Comparison of ENCODE assay signal across 11 cellular contexts in the genomic region with DNA sequence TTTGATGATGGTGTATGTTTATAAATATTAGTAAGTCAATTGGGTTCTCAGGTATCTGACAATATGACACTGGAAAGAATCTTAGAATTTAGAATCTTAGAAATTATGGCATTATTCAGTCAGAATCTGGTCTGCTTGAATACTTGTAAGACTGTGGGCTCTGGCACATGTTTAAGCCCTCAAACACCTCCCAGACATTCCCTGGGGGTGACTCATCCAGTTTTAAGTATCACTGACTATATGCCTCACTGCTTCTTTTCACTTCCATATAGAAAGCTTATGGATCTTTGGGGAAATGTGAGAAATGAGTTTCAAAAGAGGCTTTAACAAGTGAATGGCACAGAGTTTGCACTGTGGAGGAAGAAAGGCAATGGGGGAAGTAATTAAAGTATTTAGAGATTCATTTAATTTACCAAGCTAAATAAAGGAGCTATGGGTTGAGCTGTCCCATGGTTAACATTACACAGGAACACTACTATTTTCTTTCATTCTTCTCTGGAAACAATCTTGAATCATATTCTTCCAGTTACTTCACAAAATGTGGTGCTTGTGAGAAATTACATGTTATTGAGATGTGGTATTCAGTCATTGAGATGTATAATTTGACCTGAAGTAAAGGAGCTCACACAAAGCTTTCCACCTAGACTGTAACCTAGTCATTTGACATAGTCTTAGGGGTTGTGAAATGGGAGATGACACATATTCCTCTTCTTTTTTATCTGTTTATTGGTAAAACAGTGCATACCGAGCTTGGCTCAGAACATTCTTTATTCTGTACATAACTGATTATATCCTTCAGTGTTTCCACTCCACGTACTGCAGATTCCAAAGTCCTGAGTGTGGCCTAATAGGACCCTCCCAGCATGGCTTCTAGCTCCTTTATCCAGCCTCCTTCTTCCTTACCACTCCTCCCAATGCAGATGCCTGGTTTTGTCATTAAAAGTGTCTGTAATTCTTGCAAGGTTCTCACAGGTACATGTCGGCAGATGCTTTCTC.
A peak's percentile ranks its signal among the peaks of the same experiment; 100 is the strongest.
DNase-seq lines count a peak whose midpoint lies in the region; ATAC-seq and TF ChIP-seq lines count a peak whose summit lies in the region.
"Had no signal": no experiment of that assay in that cellular context is flagged by ENCODE, and none has a peak within 500 bp of the region (broad histone marks: within the 10 kb centered on the region; RNA-seq: fewer than 3 reads in every experiment).

No MANE protein-coding gene starts in this region.

- TF ChIP-seq CTCF in PC-9 (conservative IDR thresholded peaks at IDR 0.05) (no peak), osteoblast (IDR thresholded peaks at IDR 0.05; ENCODE audit: extremely low read depth, low read depth, low read length) (no peak), suprapubic skin (IDR thresholded peaks at IDR 0.05) (no peak)

- peak; percentile 97 for DNase-seq in ELR (ENCODE audit: low read depth)
- peak; percentile 38 to 58 for DNase-seq in PC-9
- peak; percentile 82 for DNase-seq in fibroblast of gingiva (ENCODE audit: low read depth)
- peak; percentile 17 for DNase-seq in osteoblast (ENCODE audit: insufficient read length, low spot score, missing footprints)
- DNase-seq in left colon: no peak
- no peak for DNase-seq in suprapubic skin (ENCODE audit: low spot score in 2 of 2)
- DNase-seq: occipital lobe, WERI-Rb-1 had no signal

- H3K27ac ChIP-seq in PC-9: no peak overlapping the region
- peak overlapping the region; percentile 83 for H3K27ac ChIP-seq in osteoblast (ENCODE audit: low read depth, low read length)
- H3K27ac ChIP-seq in suprapubic skin: no peak overlapping the region
- H3K27ac ChIP-seq: WERI-Rb-1 had no signal

- no TSS peak for BruUV-seq in PC-9 (replicated peaks; lab: Mats Ljungman, UMichigan)

- H3K27me3 Mint-ChIP-seq in activated T-helper 17 cell treated with anti-CD3 and anti-CD28 coated beads, Interleukin-2, amount 50 U/mL, for 72 hours: no peaks in the 10 kb centered on the region
- H3K27me3 Mint-ChIP-seq: activated naive CD8-positive, alpha-beta T cell had no signal

- H3K4me1 ChIP-seq in PC-9 (replicated peaks; ENCODE audit: insufficient read depth) (0 out of 2 replicates have a peak, but pooled peaks cover 6% of the 10 kb centered on the region), osteoblast (ENCODE audit: insufficient read depth, low read length) (peaks cover 25% of the 10 kb centered on the region), suprapubic skin (no peaks in the 10 kb centered on the region)

- no peak overlapping the region for H3K4me3 ChIP-seq in PC-9
- H3K4me3 ChIP-seq in osteoblast (ENCODE audit: insufficient read depth, low read length): no peak overlapping the region
- H3K4me3 ChIP-seq in suprapubic skin: no peak overlapping the region

- no peak overlapping the region for H3K27ac Mint-ChIP-seq in activated T-helper 17 cell treated with anti-CD3 and anti-CD28 coated beads, Interleukin-2, amount 50 U/mL, for 72 hours
- H3K27ac Mint-ChIP-seq: activated naive CD8-positive, alpha-beta T cell had no signal

- intact Hi-C loops in PC-9 (cut with micrococcal nuclease; ENCODE audit: unreplicated experiment) (loop anchor here (1.0 kb wide), 1 partner anchor 50 kb away; no protein-coding TSS in a partner anchor), left colon (cut with DNase I, micrococcal nuclease) (no loop called here)

- H3K79me2 ChIP-seq in PC-9 (ENCODE audit: low read depth) (no peaks in the 10 kb centered on the region), osteoblast (ENCODE audit: insufficient read depth, low read length) (no peaks in the 10 kb centered on the region)

- H3K36me3 ChIP-seq in PC-9 (ENCODE audit: low read depth): no peaks in the 10 kb centered on the region
- no peaks in the 10 kb centered on the region for H3K36me3 ChIP-seq in osteoblast (ENCODE audit: insufficient read depth, low read length)
- no peaks in the 10 kb centered on the region for H3K36me3 ChIP-seq in suprapubic skin
- H3K36me3 ChIP-seq: WERI-Rb-1 had no signal

- no peaks in the 10 kb centered on the region for H4K20me1 ChIP-seq in PC-9 (ENCODE audit: insufficient read depth)
- no peaks in the 10 kb centered on the region for H4K20me1 ChIP-seq in osteoblast (ENCODE audit: insufficient read depth, low read length)

- 70% methylated on average over 3 of the region's 3 CpGs for WGBS in suprapubic skin

- no peaks in the 10 kb centered on the region for H3F3A ChIP-seq in PC-9 (ENCODE audit: insufficient read depth, low read depth)

- no peak overlapping the region for H3K4me2 ChIP-seq in PC-9
- peak overlapping the region; percentile 49 for H3K4me2 ChIP-seq in osteoblast (ENCODE audit: insufficient read depth, low read length)

- TF ChIP-seq POLR2A in suprapubic skin (IDR thresholded peaks at IDR 0.05): no peak

- POLR2A ChIA-PET in PC-9 (lab: Charles Lee; ENCODE audit: unreplicated experiment): interaction anchor here (0.6 kb wide), 2 partner anchors 369 to 1559 kb away, joined by 6 read pairs; partner anchors contain the start of gene C3orf52

- no peaks in the 10 kb centered on the region for H3K4me1 Mint-ChIP-seq in activated T-helper 17 cell treated with anti-CD3 and anti-CD28 coated beads, Interleukin-2, amount 50 U/mL, for 72 hours

- ATAC-seq in left colon: no peak
- ATAC-seq in activated T-helper 17 cell treated with anti-CD3 and anti-CD28 coated beads, Interleukin-2, amount 50 U/mL, for 72 hours (replicated peaks): no peak
- no peak for ATAC-seq in HG02759 (IDR thresholded peaks at IDR 0.05; ENCODE audit: unreplicated experiment)

- H3K36me3 Mint-ChIP-seq in activated T-helper 17 cell treated with anti-CD3 and anti-CD28 coated beads, Interleukin-2, amount 50 U/mL, for 72 hours (ENCODE audit: low read depth): no peaks in the 10 kb centered on the region
- H3K36me3 Mint-ChIP-seq: activated naive CD8-positive, alpha-beta T cell had no signal

- H3K9me3 ChIP-seq in PC-9 (ENCODE audit: insufficient read depth, low read depth) (no peaks in the 10 kb centered on the region), osteoblast (ENCODE audit: low read depth, low read length) (no peaks in the 10 kb centered on the region), suprapubic skin (no peaks in the 10 kb centered on the region)

- CTCF ChIA-PET in PC-9 (lab: Charles Lee): interaction anchor here (0.7 kb wide), 1 partner anchor 884 kb away, joined by 5 read pairs; no protein-coding TSS in a partner anchor

- H3K27me3 ChIP-seq in PC-9 (ENCODE audit: insufficient read depth, low read depth) (no peaks in the 10 kb centered on the region), osteoblast (ENCODE audit: insufficient read depth, low read length) (no peaks in the 10 kb centered on the region), suprapubic skin (no peaks in the 10 kb centered on the region)

- H3K9me2 ChIP-seq in PC-9 (ENCODE audit: insufficient read depth): no peaks in the 10 kb centered on the region; the same call in 1 of the 2 replicates

- no peak overlapping the region for H3K4me3 Mint-ChIP-seq in activated T-helper 17 cell treated with anti-CD3 and anti-CD28 coated beads, Interleukin-2, amount 50 U/mL, for 72 hours
- H3K4me3 Mint-ChIP-seq: activated naive CD8-positive, alpha-beta T cell had no signal

- no peaks in the 10 kb centered on the region for H3K9me3 Mint-ChIP-seq in activated T-helper 17 cell treated with anti-CD3 and anti-CD28 coated beads, Interleukin-2, amount 50 U/mL, for 72 hours

- no peak for TF ChIP-seq EP300 in suprapubic skin (IDR thresholded peaks at IDR 0.05)

- H2AFZ ChIP-seq in PC-9 (no peak overlapping the region), osteoblast (ENCODE audit: low read length) (peak overlapping the region; percentile 39)

Comparison
In these comparisons a context has a peak if more than half of its experiments do, and no peak if none do; other contexts are left out.
1. DNase-seq: peak in ELR (single experiment), PC-9 (2 of 2), fibroblast of gingiva (single experiment) and osteoblast (single experiment); none in left colon (0 of 2) and suprapubic skin (0 of 2).